In the genomic region with DNA sequence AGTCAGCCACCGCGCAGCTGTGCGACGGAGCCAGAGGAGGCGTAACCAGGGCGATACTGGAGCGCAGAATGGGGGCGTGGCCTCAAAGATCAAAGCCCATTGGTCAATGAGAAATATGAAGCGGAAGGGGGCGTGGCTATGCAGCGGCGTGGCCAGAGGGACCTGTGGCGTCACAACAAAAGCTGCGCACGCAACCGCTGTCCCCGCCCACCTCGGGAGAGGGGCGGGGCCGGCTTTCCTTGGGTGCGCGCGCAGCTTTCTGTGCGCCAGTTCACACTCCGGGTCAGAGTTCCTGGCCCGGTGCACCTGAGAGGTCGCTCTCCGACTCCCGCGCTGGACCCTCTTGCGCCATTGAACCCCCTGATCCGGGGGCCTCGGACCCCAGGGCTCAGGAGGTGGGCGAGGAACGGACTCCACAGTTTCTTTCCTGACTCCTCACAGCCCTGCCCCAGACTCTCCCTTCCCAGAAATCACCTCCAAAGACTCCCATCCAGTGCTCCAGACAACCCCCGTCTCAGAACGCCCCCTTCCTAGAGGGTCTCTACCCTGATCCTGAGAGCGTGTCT, we compare ENCODE assay signal across 8 cellular contexts. TPM values are rescaled to one million over a fixed set of nuclear protein-coding genes. Genes with fewer than 3 reads are reported as not detected.
DNase-seq lines count a peak whose midpoint lies in the region; ATAC-seq and TF ChIP-seq lines count a peak whose summit lies in the region.

Gene SWI5, plus strand, starts transcription at position 269 of the 566 bp plus-strand sequence.

- peak; percentile 94 to 95 for DNase-seq in NCI-H187 (lab: John Stamatoyannopoulos, UW)
- DNase-seq in T-helper 2 cell = peak; percentile 99 to 100 (median 99)
- peak; percentile 80 to 99 (median 98) for DNase-seq in amygdala (lab: John Stamatoyannopoulos, UW)
- DNase-seq in left ventricle myocardium inferior = peak; percentile 100
- peak; percentile 100 for DNase-seq in prostate gland (ENCODE audit: low spot score)
- DNase-seq in ureter (ENCODE audit: low spot score) = peak; percentile 100

- H3K9me3 ChIP-seq in left ventricle myocardium inferior (replicated peaks) (no peaks in the 10 kb centered on the region), prostate gland (no peaks in the 10 kb centered on the region)

- H3K36me3 ChIP-seq in left ventricle myocardium inferior (peaks cover 27% of the 10 kb centered on the region), prostate gland (no peaks in the 10 kb centered on the region)

- intact Hi-C loops in left ventricle myocardium inferior (cut with micrococcal nuclease) (no loop called here), prostate gland (cut with DNase I) (loop anchor here (10.0 kb wide), 1 partner anchor 81 kb away; the partner anchor contains the start of gene CIZ1)

- TF ChIP-seq CTCF in left ventricle myocardium inferior (IDR thresholded peaks at IDR 0.05; ENCODE audit: borderline replicate concordance) (no peak), prostate gland (IDR thresholded peaks at IDR 0.05) (peak in 1 of 4 experiments; percentile 20)

- WGBS in prostate gland = under 1% methylated on average over 38 of the region's 38 CpGs

- H3K27ac ChIP-seq in left ventricle myocardium inferior (replicated peaks) = peak within 1 kb of the TSS; percentile 90
- H3K27ac ChIP-seq in prostate gland = peak within 1 kb of the TSS; percentile 85 to 91

- TF ChIP-seq POLR2A in prostate gland (IDR thresholded peaks at IDR 0.05) = peak; percentile 95

- H3K4me1 ChIP-seq in left ventricle myocardium inferior (peaks cover 70% of the 10 kb centered on the region), prostate gland (replicated peaks) (peaks cover 18% of the 10 kb centered on the region)

- H3K27me3 ChIP-seq in left ventricle myocardium inferior (ENCODE audit: low read depth) (no peaks in the 10 kb centered on the region), prostate gland (replicated peaks; ENCODE audit: insufficient read depth) (no peaks in the 10 kb centered on the region)

- ATAC-seq in GM18502 (IDR thresholded peaks at IDR 0.05; ENCODE audit: poor library complexity, unreplicated experiment) (peak; percentile 97), HG02943 (IDR thresholded peaks at IDR 0.05; ENCODE audit: low read depth, unreplicated experiment) (peak; percentile 94)

- peak within 1 kb of the TSS; percentile 93 for H3K4me3 ChIP-seq in left ventricle myocardium inferior
- peak within 1 kb of the TSS; percentile 65 to 91 for H3K4me3 ChIP-seq in prostate gland

RNA-seq across cellular contexts. Expression of gene SWI5, which starts in this region (rescaled TPM):
- total RNA-seq in left ventricle myocardium inferior = 16.2 TPM
- total RNA-seq in prostate gland = 10 to 100 TPM; 34.8 to 38.5 TPM
- total RNA-seq in ureter = 21.9 TPM

Comparison
In these comparisons a context has a peak if more than half of its experiments do, and no peak if none do; other contexts are left out.
1. Peak in every context shown above with its lines: DNase-seq, ATAC-seq, H3K4me3 ChIP-seq and H3K27ac ChIP-seq.